16 cellular contexts compared by ENCODE assay signal in the genomic region with DNA sequence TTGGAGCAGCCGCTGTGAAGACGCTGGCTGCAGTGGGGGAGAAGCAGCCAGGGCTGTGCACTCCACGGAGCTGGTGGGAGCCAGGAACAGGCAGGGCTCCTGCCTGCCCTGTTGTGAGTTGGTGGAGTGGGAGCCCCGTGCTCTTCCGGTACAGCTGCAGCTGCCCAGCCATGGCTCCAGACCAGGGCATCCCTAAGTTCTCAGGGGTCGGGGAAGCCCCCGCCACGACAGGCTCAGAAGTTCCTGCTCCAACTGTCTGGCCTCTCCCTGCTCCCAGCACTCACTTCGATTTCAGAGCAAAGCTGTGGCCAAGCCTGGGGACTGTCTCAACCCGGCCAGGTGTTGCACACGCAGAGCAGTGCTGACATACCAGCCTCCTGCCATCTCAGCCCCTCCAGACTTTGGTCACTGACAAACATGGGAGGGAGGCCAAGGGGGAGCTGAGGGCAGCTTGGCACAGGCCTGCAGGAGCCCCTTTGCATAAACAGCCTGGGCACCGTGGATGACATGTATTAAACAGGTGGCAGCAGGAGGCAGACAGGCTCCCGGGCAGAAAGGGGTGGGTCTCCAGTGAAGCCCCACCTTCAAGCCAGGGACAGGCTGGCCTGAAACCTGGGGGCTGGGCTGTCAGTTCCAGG. TPM values are rescaled to one million over a fixed set of nuclear protein-coding genes. Genes with fewer than 3 reads are reported as not detected.
A peak's percentile ranks its signal among the peaks of the same experiment; 100 is the strongest.
DNase-seq lines count a peak whose midpoint lies in the region; ATAC-seq and TF ChIP-seq lines count a peak whose summit lies in the region.
"Had no signal": no experiment of that assay in that cellular context is flagged by ENCODE, and none has a peak within 500 bp of the region (broad histone marks: within the 10 kb centered on the region; RNA-seq: fewer than 3 reads in every experiment).

No MANE protein-coding gene starts in this region.

- in situ Hi-C loops in IMR-90 (cut with MboI; ENCODE audit: low sequenced_read_pairs), result no loop called here

- no peaks in the 10 kb centered on the region for H3K9me3 ChIP-seq in DND-41 (ENCODE audit: insufficient read depth, low read length, severe bottlenecking)
- no peaks in the 10 kb centered on the region for H3K9me3 ChIP-seq in IMR-90 (ENCODE audit: control insufficient read depth, insufficient read depth, low read length)
- H3K9me3 ChIP-seq in T-helper 17 cell (ENCODE audit: control insufficient read depth, low read length, poor library complexity, severe bottlenecking), result no peaks in the 10 kb centered on the region
- H3K9me3 ChIP-seq in mucosa of descending colon, result no peaks in the 10 kb centered on the region
- H3K9me3 ChIP-seq: prostate gland had no signal

- H3K4me3 ChIP-seq in DND-41 (ENCODE audit: low read depth in 1 of 2, low read length in 2 of 2) (no peak overlapping the region), IMR-90 (ENCODE audit: insufficient read depth, low read depth, low read length) (no peak overlapping the region), mucosa of descending colon (no peak overlapping the region)
- H3K4me3 ChIP-seq: prostate gland had no signal

- no peak overlapping the region for H3K23ac ChIP-seq in IMR-90 (ENCODE audit: low read depth, low read length)

- H2AFZ ChIP-seq in DND-41 (ENCODE audit: low read depth, low read length), result no peak overlapping the region
- peak overlapping the region; percentile 10 for H2AFZ ChIP-seq in IMR-90 (replicated peaks; ENCODE audit: low read length, poor library complexity)

- H4K91ac ChIP-seq in IMR-90 (ENCODE audit: insufficient read depth, low read depth, low read length), result no peak overlapping the region

- H2BK120ac ChIP-seq in IMR-90 (ENCODE audit: low read depth, low read length), result no peak overlapping the region

- no peaks in the 10 kb centered on the region for H3K36me3 Mint-ChIP-seq in T-helper 17 cell (ENCODE audit: low read depth)
- no peaks in the 10 kb centered on the region for H3K36me3 Mint-ChIP-seq in osteocyte (ENCODE audit: unreplicated experiment)
- H3K36me3 Mint-ChIP-seq: CD14-positive monocyte had no signal

- H3K36me3 ChIP-seq in DND-41 (ENCODE audit: insufficient read depth, low read length), result no peaks in the 10 kb centered on the region
- no peaks in the 10 kb centered on the region for H3K36me3 ChIP-seq in IMR-90 (ENCODE audit: control insufficient read depth, insufficient read depth, low read length)
- no peaks in the 10 kb centered on the region for H3K36me3 ChIP-seq in mucosa of descending colon (ENCODE audit: low read depth)
- H3K36me3 ChIP-seq: prostate gland had no signal

- CTCF ChIA-PET in IMR-90 (lab: Yijun Ruan, JAX), result interaction anchor here (1.2 kb wide), 1 partner anchor 10 kb away, joined by 4 read pairs; no protein-coding TSS in a partner anchor

- H3K79me1 ChIP-seq in IMR-90 (ENCODE audit: low read depth in 1 of 2, low read length in 2 of 2), result no peaks in the 10 kb centered on the region

- no peak for TF ChIP-seq RAD21 in IMR-90 (IDR thresholded peaks at IDR 0.05; ENCODE audit: low read length)

- H3K27ac ChIP-seq in DND-41 (ENCODE audit: low read length) (no peak overlapping the region), IMR-90 (ENCODE audit: insufficient read depth, low read length) (no peak overlapping the region)
- H3K27ac ChIP-seq: prostate gland had no signal

- H2BK15ac ChIP-seq in IMR-90 (ENCODE audit: low read depth, low read length), result no peak overlapping the region

- ATAC-seq in DND-41 (ENCODE audit: insufficient read depth, low read depth) (peak; percentile 39; the same call in 1 of the 3 replicates), IMR-90 (ENCODE audit: low read depth) (no peak), T-helper 17 cell (no peak), mucosa of descending colon (peak; percentile 71), sciatic nerve (no peak)
- ATAC-seq: SK-N-SH treated with all-trans-retinoic acid at 6 μM for 48 hours had no signal

- H4K5ac ChIP-seq in IMR-90 (ENCODE audit: low read depth, low read length), result no peak overlapping the region

- no peak overlapping the region for H3K56ac ChIP-seq in IMR-90 (ENCODE audit: extremely low read depth, insufficient read depth, low read length)

- 73% methylated on average over 7 of the region's 13 CpGs; no CpG with 5 or more reads in 1 of the 2 experiments for WGBS in IMR-90 (ENCODE audit: extremely low coverage in 2 of 2, insufficient read length in 1 of 2), 2 experiments

- no peak for TF ChIP-seq CTCF in DND-41 (IDR thresholded peaks at IDR 0.05; ENCODE audit: borderline replicate concordance, extremely low read depth, low read length, poor library complexity, severe bottlenecking)
- no peak for TF ChIP-seq CTCF in IMR-90 (conservative IDR thresholded peaks at IDR 0.05; ENCODE audit: low read depth, low read length)
- TF ChIP-seq CTCF in mucosa of descending colon (IDR thresholded peaks at IDR 0.05), result no peak
- no peak for TF ChIP-seq CTCF in osteocyte (IDR thresholded peaks at IDR 0.05)

- no peaks in the 10 kb centered on the region for H3K9me3 Mint-ChIP-seq in osteocyte (ENCODE audit: unreplicated experiment)

- no peak overlapping the region for H3K18ac ChIP-seq in IMR-90 (ENCODE audit: low read depth, low read length)

- H3K4ac ChIP-seq in IMR-90 (ENCODE audit: low read depth, low read length), result no peak overlapping the region

- no peak overlapping the region for H3K4me3 Mint-ChIP-seq in T-helper 17 cell
- H3K4me3 Mint-ChIP-seq in osteocyte (ENCODE audit: unreplicated experiment), result no peak overlapping the region
- H3K4me3 Mint-ChIP-seq: CD14-positive monocyte had no signal

- peaks cover 6% of the 10 kb centered on the region for H3K4me1 Mint-ChIP-seq in T-helper 17 cell
- H3K4me1 Mint-ChIP-seq in osteocyte (ENCODE audit: unreplicated experiment), result no peaks in the 10 kb centered on the region
- H3K4me1 Mint-ChIP-seq: CD14-positive monocyte had no signal

- H2BK5ac ChIP-seq in IMR-90 (ENCODE audit: low read depth, low read length, poor library complexity, severe bottlenecking), result no peak overlapping the region

- H3K9me1 ChIP-seq in IMR-90 (ENCODE audit: insufficient read depth, low read length), result peaks cover 4% of the 10 kb centered on the region; the same call in 1 of the 2 replicates

- no peaks in the 10 kb centered on the region for H3K4me1 ChIP-seq in DND-41 (ENCODE audit: insufficient read depth, low read length)
- H3K4me1 ChIP-seq in IMR-90 (ENCODE audit: control insufficient read depth, insufficient read depth, low read length), result no peaks in the 10 kb centered on the region
- H3K4me1 ChIP-seq in mucosa of descending colon (ENCODE audit: low read depth), result no peaks in the 10 kb centered on the region
- H3K4me1 ChIP-seq: prostate gland had no signal

- H3K4me2 ChIP-seq in DND-41 (ENCODE audit: insufficient read depth, low read length) (no peak overlapping the region), IMR-90 (ENCODE audit: low read depth, low read length) (no peak overlapping the region)

- POLR2A ChIA-PET in IMR-90 (lab: Charles Lee; ENCODE audit: unreplicated experiment), result interaction anchor here (0.5 kb wide), 1 partner anchor 28 kb away, joined by 3 read pairs; no protein-coding TSS in a partner anchor

- H4K20me1 ChIP-seq in DND-41 (ENCODE audit: insufficient read depth, low read length) (no peaks in the 10 kb centered on the region), IMR-90 (ENCODE audit: insufficient read depth, low read length) (no peaks in the 10 kb centered on the region)

- H3K27me3 Mint-ChIP-seq in T-helper 17 cell, result no peaks in the 10 kb centered on the region
- H3K27me3 Mint-ChIP-seq in osteocyte (ENCODE audit: unreplicated experiment), result no peaks in the 10 kb centered on the region

- peak overlapping the region; percentile 8 for H3K27ac Mint-ChIP-seq in T-helper 17 cell
- no peak overlapping the region for H3K27ac Mint-ChIP-seq in osteocyte (ENCODE audit: unreplicated experiment)

- H3K14ac ChIP-seq in IMR-90 (replicated peaks; ENCODE audit: low read depth, low read length), result no peak overlapping the region

- no peak overlapping the region for H2BK20ac ChIP-seq in IMR-90 (ENCODE audit: low read depth, low read length)

- no TSS peak for BruUV-seq in IMR-90 (replicated peaks; lab: Mats Ljungman, UMichigan)

- no peak overlapping the region for H4K8ac ChIP-seq in IMR-90 (ENCODE audit: low read depth in 2 of 2, low read length in 2 of 2)

- H3K9ac ChIP-seq in DND-41 (ENCODE audit: low read depth, low read length) (no peak overlapping the region), IMR-90 (ENCODE audit: low read depth, low read length) (no peak overlapping the region)

- H2AK5ac ChIP-seq in IMR-90 (ENCODE audit: low read depth, low read length), result no peak overlapping the region

- H3K27me3 ChIP-seq in DND-41 (ENCODE audit: insufficient read depth, low read length, poor library complexity) (no peaks in the 10 kb centered on the region), IMR-90 (ENCODE audit: control insufficient read depth, insufficient read depth, low read length) (peaks cover 15% of the 10 kb centered on the region)

- H2AK9ac ChIP-seq in IMR-90 (replicated peaks; ENCODE audit: low read depth, low read length, poor library complexity), result no peak overlapping the region

- dilution Hi-C loops in IMR-90 (cut with HindIII; ENCODE audit: low sequenced_read_pairs, unreplicated experiment), result no loop called here

- intact Hi-C loops in IMR-90 (cut with micrococcal nuclease) (no loop called here), mucosa of descending colon (cut with DNase I, micrococcal nuclease) (no loop called here), sciatic nerve (cut with DNase I) (no loop called here)

- TF ChIP-seq POLR2A in IMR-90 (IDR thresholded peaks at IDR 0.05; ENCODE audit: low read depth, low read length), result no peak

- DNase-seq in DND-41 (no peak), IMR-90 (no peak), T-helper 17 cell (no peak), mucosa of descending colon (peak in 2 of 3 donors; percentile 35 to 55), sciatic nerve (ENCODE audit: low spot score) (no peak), osteocyte (ENCODE audit: extremely low spot score, unreplicated experiment) (no peak), NOMO-1 treated with DMSO at 0.1 percent for 48 hours (lab: John Stamatoyannopoulos, UW; ENCODE audit: unreplicated experiment) (no peak)
- DNase-seq: activated CD8-positive, alpha-beta memory T cell treated with anti-CD3 and anti-CD28 coated beads for 24 hours; activated effector memory CD4-positive, alpha-beta T cell treated with Interleukin-2 at 50 U/mL for 16 hours; erythroblast; glutamatergic neuron; NCI-H2029; substantia nigra had no signal

- H3K79me2 ChIP-seq in DND-41 (ENCODE audit: insufficient read depth, low read length), result no peaks in the 10 kb centered on the region

RNA-seq across cellular contexts. Expression of a gene that starts 13.9 kb away (rescaled TPM):
- total RNA-seq in IMR-90 (2012; rRNA removed), result 3.2 and 3.6 TPM in 2 replicates
- polyA plus RNA-seq in IMR-90 (2012; rRNA removed), result 3.8 and 4.3 TPM in 2 replicates
- polyA plus RNA-seq in IMR-90 (2012; cell fraction: cytosol; rRNA removed), result 2.5 and 3.1 TPM in 2 replicates
- 8.7 and 13.5 TPM in 2 replicates for polyA plus RNA-seq in IMR-90 (2012; cell fraction: nucleus; rRNA removed; ENCODE audit: low replicate concordance)
- total RNA-seq in T-helper 17 cell, result 10 to 100 TPM; 11.6 to 11.9 TPM
- total RNA-seq in mucosa of descending colon, result 10 to 100 TPM in 1 of 3 donors, 1 to 10 TPM in 2; 8.7 to 12.9 (median 8.9) TPM
- 8.3 TPM for total RNA-seq in sciatic nerve
- 8.3 and 10.3 TPM in 2 replicates for total RNA-seq in osteocyte

Comparison
In these comparisons a context has a peak if more than half of its experiments do, and no peak if none do; other contexts are left out.
1. ATAC-seq: peak in DND-41 (single experiment) and mucosa of descending colon (single experiment); none in IMR-90 (single experiment), T-helper 17 cell (single experiment) and sciatic nerve (single experiment).
2. DNase-seq: peak in mucosa of descending colon (2 of 3); none in DND-41 (single experiment), IMR-90 (single experiment), T-helper 17 cell (0 of 3), sciatic nerve (single experiment), osteocyte (single experiment) and NOMO-1 treated with DMSO at 0.1 percent for 48 hours (single experiment).